Comparison of ENCODE assay signal across 17 cellular contexts in the genomic region with DNA sequence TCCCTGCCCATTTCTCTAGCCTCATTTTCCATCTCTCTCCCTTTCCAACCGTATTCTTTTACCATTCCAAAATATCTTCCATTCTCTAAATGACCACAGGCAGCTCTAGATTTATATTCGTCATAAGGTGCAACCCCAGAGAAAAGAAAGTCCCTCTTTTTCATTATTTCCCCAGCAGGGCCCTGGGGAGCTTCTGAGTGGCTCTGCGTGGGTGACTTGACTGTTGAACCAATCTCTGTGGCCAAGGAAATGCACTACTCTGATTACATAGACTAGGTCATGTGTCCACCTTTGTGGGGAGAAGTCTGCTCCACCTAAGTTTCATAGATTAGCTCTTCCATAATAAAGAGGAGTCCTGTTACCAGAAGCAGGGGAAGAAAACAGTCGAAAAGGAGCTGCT. TPM values are rescaled to one million over a fixed set of nuclear protein-coding genes. Genes with fewer than 3 reads are reported as not detected.
DNase-seq lines count a peak whose midpoint lies in the region; ATAC-seq and TF ChIP-seq lines count a peak whose summit lies in the region.
"Had no signal": no experiment of that assay in that cellular context is flagged by ENCODE, and none has a peak within 500 bp of the region (broad histone marks: within the 10 kb centered on the region; RNA-seq: fewer than 3 reads in every experiment).

No MANE protein-coding gene starts in this region.

- DNase-seq in NCI-H1417 treated with DMSO at 0.1 percent for 48 hours (lab: John Stamatoyannopoulos, UW) (no peak), NCI-H146 (lab: John Stamatoyannopoulos, UW) (no peak)
- DNase-seq in activated naive CD4-positive, alpha-beta T cell treated with anti-CD3 and anti-CD28 coated beads, Interleukin-2, amount 50 U/mL, for 72 hours (ENCODE audit: low spot score in 2 of 2), result no peak
- DNase-seq: activated CD4-positive, alpha-beta T cell treated with anti-CD3 and anti-CD28 coated beads, Interleukin-2, amount 50 U/mL, for 48 hours; CD8-positive, alpha-beta memory T cell; left ventricle myocardium inferior; naive B cell; SHP77 treated with DMSO at 0.1 percent for 48 hours; testis had no signal

- H3K36me3 Mint-ChIP-seq in activated naive CD4-positive, alpha-beta T cell treated with anti-CD3 and anti-CD28 coated beads, Interleukin-2, amount 50 U/mL, for 72 hours, result no peaks in the 10 kb centered on the region
- H3K36me3 Mint-ChIP-seq: naive B cell had no signal

- peak; percentile 85 for ATAC-seq in GM18511 (IDR thresholded peaks at IDR 0.05; ENCODE audit: unreplicated experiment)
- ATAC-seq in GM19468 (IDR thresholded peaks at IDR 0.05; ENCODE audit: extremely low read depth, unreplicated experiment), result peak; percentile 76
- ATAC-seq in HG02763 (IDR thresholded peaks at IDR 0.05; ENCODE audit: unreplicated experiment), result peak; percentile 92
- peak; percentile 94 for ATAC-seq in HG03432 (IDR thresholded peaks at IDR 0.05; ENCODE audit: unreplicated experiment)
- no peak for ATAC-seq in activated naive CD4-positive, alpha-beta T cell treated with anti-CD3 and anti-CD28 coated beads, Interleukin-2, amount 50 U/mL, for 72 hours
- no peak for ATAC-seq in SK-N-SH treated with all-trans-retinoic acid at 6 μM for 48 hours

- H3K27ac Mint-ChIP-seq in activated naive CD4-positive, alpha-beta T cell treated with anti-CD3 and anti-CD28 coated beads, Interleukin-2, amount 50 U/mL, for 72 hours, result no peak overlapping the region
- H3K27ac Mint-ChIP-seq: naive B cell had no signal

- peaks cover 9 to 10% of the 10 kb centered on the region in 2 donors for H3K9me3 Mint-ChIP-seq in activated naive CD4-positive, alpha-beta T cell treated with anti-CD3 and anti-CD28 coated beads, Interleukin-2, amount 50 U/mL, for 72 hours

TF ChIP-seq in SK-N-SH treated with all-trans-retinoic acid at 6 μM for 48 hours, 23 proteins besides CTCF, POLR2A, EP300 and RAD21:
- TF ChIP-seq OSR1 (CRISPR knock-in tag; IDR thresholded peaks at IDR 0.05), result no peak
- no peak for TF ChIP-seq TCF4 (CRISPR knock-in tag; IDR thresholded peaks at IDR 0.05; ENCODE audit: borderline replicate concordance)
- no peak for TF ChIP-seq BACH2 (CRISPR knock-in tag; IDR thresholded peaks at IDR 0.05; ENCODE audit: borderline replicate concordance)
- TF ChIP-seq SNAI2 (CRISPR knock-in tag; IDR thresholded peaks at IDR 0.05), result no peak
- TF ChIP-seq GLIS3 (CRISPR knock-in tag; IDR thresholded peaks at IDR 0.05), result no peak
- TF ChIP-seq, protein P1, sequence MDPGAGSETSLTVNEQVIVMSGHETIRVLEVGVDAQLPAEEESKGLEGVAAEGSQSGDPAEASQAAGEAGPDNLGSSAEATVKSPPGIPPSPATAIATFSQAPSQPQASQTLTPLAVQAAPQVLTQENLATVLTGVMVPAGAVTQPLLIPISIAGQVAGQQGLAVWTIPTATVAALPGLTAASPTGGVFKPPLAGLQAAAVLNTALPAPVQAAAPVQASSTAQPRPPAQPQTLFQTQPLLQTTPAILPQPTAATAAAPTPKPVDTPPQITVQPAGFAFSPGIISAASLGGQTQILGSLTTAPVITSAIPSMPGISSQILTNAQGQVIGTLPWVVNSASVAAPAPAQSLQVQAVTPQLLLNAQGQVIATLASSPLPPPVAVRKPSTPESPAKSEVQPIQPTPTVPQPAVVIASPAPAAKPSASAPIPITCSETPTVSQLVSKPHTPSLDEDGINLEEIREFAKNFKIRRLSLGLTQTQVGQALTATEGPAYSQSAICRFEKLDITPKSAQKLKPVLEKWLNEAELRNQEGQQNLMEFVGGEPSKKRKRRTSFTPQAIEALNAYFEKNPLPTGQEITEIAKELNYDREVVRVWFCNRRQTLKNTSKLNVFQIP (CRISPR knock-in tag; IDR thresholded peaks at IDR 0.05; ENCODE audit: borderline replicate concordance, low read depth), result no peak
- TF ChIP-seq ZFP3 (CRISPR knock-in tag; IDR thresholded peaks at IDR 0.05), result no peak
- TF ChIP-seq ZFP30 (CRISPR knock-in tag; IDR thresholded peaks at IDR 0.05), result no peak
- no peak for TF ChIP-seq ISL1 (CRISPR knock-in tag; IDR thresholded peaks at IDR 0.05)

RNA-seq across cellular contexts. Expression of gene ATOH1, which starts 51.4 kb away (rescaled TPM):
- total RNA-seq in activated naive CD4-positive, alpha-beta T cell treated with anti-CD3 and anti-CD28 coated beads, Interleukin-2, amount 50 U/mL, for 72 hours, result not detected
- total RNA-seq: CD8-positive, alpha-beta memory T cell; dermis microvascular lymphatic vessel endothelial cell; fibroblast of lung; left ventricle myocardium inferior; prostate gland; testis had no signal

Comparison
In these comparisons a context has a peak if more than half of its experiments do, and no peak if none do; other contexts are left out.
1. ATAC-seq: peak in GM18511 (single experiment), GM19468 (single experiment), HG02763 (single experiment) and HG03432 (single experiment); none in activated naive CD4-positive, alpha-beta T cell treated with anti-CD3 and anti-CD28 coated beads, Interleukin-2, amount 50 U/mL, for 72 hours (0 of 2) and SK-N-SH treated with all-trans-retinoic acid at 6 μM for 48 hours (single experiment).